In genomic region chr20:53677447-53678314, GRCh38 we compare ENCODE assay signal across 8 cellular contexts.
A peak's percentile ranks its signal among the peaks of the same experiment; 100 is the strongest.
DNase-seq lines count a peak whose midpoint lies in the region; ATAC-seq, FAIRE-seq and TF ChIP-seq lines count a peak whose summit lies in the region.

No MANE protein-coding gene starts in this region.

- no peak overlapping the region for H4K8ac ChIP-seq in H1 (ENCODE audit: extremely low read depth, insufficient read depth, low read length)
- no peak overlapping the region for H4K8ac ChIP-seq in neuronal stem cell (ENCODE audit: low read depth, low read length)

- H3K18ac ChIP-seq in H1 (ENCODE audit: extremely low read depth, low read length) (peak overlapping the region; percentile 26; the same call in 1 of the 2 replicates), neuronal stem cell (ENCODE audit: low read length) (peak overlapping the region; percentile 97)

- no peak overlapping the region for H2BK120ac ChIP-seq in H1 (replicated peaks; ENCODE audit: low read depth, low read length)
- H2BK120ac ChIP-seq in neuronal stem cell (ENCODE audit: low read depth, low read length), result no peak overlapping the region

- no peaks in the 10 kb centered on the region for H3K79me2 ChIP-seq in H1 (ENCODE audit: control insufficient read depth in 1 of 2, insufficient read depth in 2 of 2, low read length in 2 of 2)

- H3K27me3 ChIP-seq in H1 (replicated peaks in 1 of 4; ENCODE audit: control insufficient read depth in 3 of 4, extremely low read depth in 1 of 4, insufficient read depth in 3 of 4, low read length in 3 of 4), result no peaks in the 10 kb centered on the region
- H3K27me3 ChIP-seq in neuronal stem cell (ENCODE audit: control insufficient read depth in 3 of 3, insufficient read depth in 3 of 3, low read depth in 1 of 3, low read length in 3 of 3), result no peaks in the 10 kb centered on the region

- peak overlapping the region; percentile 68; the same call in 1 of the 2 replicates for H2BK12ac ChIP-seq in H1 (ENCODE audit: low read depth, low read length)
- peak overlapping the region; percentile 94 for H2BK12ac ChIP-seq in neuronal stem cell (ENCODE audit: low read length)

- no peaks in the 10 kb centered on the region for H4K20me1 ChIP-seq in H1 (replicated peaks in 1 of 2; ENCODE audit: control insufficient read depth in 1 of 2, insufficient read depth in 2 of 2, low read length in 2 of 2)

- H2BK5ac ChIP-seq in H1 (ENCODE audit: low read depth, low read length) (no peak overlapping the region; the same call in 1 of the 2 replicates), neuronal stem cell (ENCODE audit: low read length) (peak overlapping the region; percentile 66)

- no peaks in the 10 kb centered on the region for H3K27me3 Mint-ChIP-seq in effector memory CD8-positive, alpha-beta T cell
- H3K27me3 Mint-ChIP-seq in activated T-helper 17 cell treated with anti-CD3 and anti-CD28 coated beads, Interleukin-2, amount 50 U/mL, for 72 hours, result no peaks in the 10 kb centered on the region

- H4K91ac ChIP-seq in H1 (replicated peaks; ENCODE audit: insufficient read length, low read length) (peak overlapping the region; percentile 15), neuronal stem cell (ENCODE audit: low read depth, low read length, poor library complexity) (no peak overlapping the region)

- H2BK15ac ChIP-seq in H1 (ENCODE audit: low read length) (no peak overlapping the region), neuronal stem cell (ENCODE audit: low read length) (no peak overlapping the region)

- DNase-seq in GM12891 (ENCODE audit: insufficient read length, low spot score), result no peak
- DNase-seq in SIG-M5 treated with dmso at 0.1 percent for 504 hours (lab: John Stamatoyannopoulos, UW; ENCODE audit: unreplicated experiment), result peak; percentile 95
- DNase-seq in H1 (ENCODE audit: low read depth in 1 of 2, low spot score in 2 of 2), result no peak
- DNase-seq in neuronal stem cell (ENCODE audit: low spot score), result no peak
- no peak for DNase-seq in effector memory CD8-positive, alpha-beta T cell
- no peak for DNase-seq in NCI-H524 (lab: John Stamatoyannopoulos, UW)

- TF ChIP-seq EP300 in H1 (IDR thresholded peaks at IDR 0.05; ENCODE audit: borderline replicate concordance in 1 of 2, low read depth in 2 of 2, low read length in 2 of 2), result no peak

- peak overlapping the region; percentile 79 for H2AFZ ChIP-seq in H1 (ENCODE audit: low read length)
- H2AFZ ChIP-seq in neuronal stem cell (ENCODE audit: low read length), result peak overlapping the region; percentile 83

- H3K23me2 ChIP-seq in H1 (ENCODE audit: low read depth, low read length), result no peaks in the 10 kb centered on the region

- no peak overlapping the region for H3K27ac ChIP-seq in H1 (ENCODE audit: low read depth, low read length)
- peak overlapping the region; percentile 67 for H3K27ac ChIP-seq in neuronal stem cell (replicated peaks; ENCODE audit: low read length)

- no peak overlapping the region for H3K4me3 Mint-ChIP-seq in effector memory CD8-positive, alpha-beta T cell
- no peak overlapping the region for H3K4me3 Mint-ChIP-seq in activated T-helper 17 cell treated with anti-CD3 and anti-CD28 coated beads, Interleukin-2, amount 50 U/mL, for 72 hours

- 0 out of 4 replicates have a peak, but pooled peaks of 1 of the 2 experiments have one; percentile 0 for TF ChIP-seq RAD21 in H1 (IDR thresholded peaks at IDR 0.05 in 1 of 2, conservative IDR thresholded peaks at IDR 0.05 in 1 of 2; ENCODE audit: low read depth in 2 of 2, low read length in 2 of 2)

- H3K36me3 ChIP-seq in H1 (ENCODE audit: control insufficient read depth in 2 of 4, insufficient read depth in 4 of 4, low read length in 3 of 4) (no peaks in the 10 kb centered on the region), neuronal stem cell (replicated peaks in 1 of 2; ENCODE audit: control insufficient read depth in 2 of 2, insufficient read depth in 2 of 2, low read length in 2 of 2) (no peaks in the 10 kb centered on the region)

- H3K9me3 ChIP-seq in H1 (ENCODE audit: insufficient read depth in 2 of 2, low read depth in 1 of 2, low read length in 1 of 2), result no peaks in the 10 kb centered on the region
- H3K9me3 ChIP-seq in neuronal stem cell (replicated peaks in 1 of 2; ENCODE audit: control insufficient read depth in 2 of 2, insufficient read depth in 1 of 2, low read depth in 1 of 2, low read length in 2 of 2), result no peaks in the 10 kb centered on the region

- H3K4me2 ChIP-seq in H1 (ENCODE audit: insufficient read depth in 1 of 2, low read depth in 2 of 2, low read length in 2 of 2) (peak overlapping the region; percentile 4 to 24; a peak in 2 of 4 replicates), neuronal stem cell (ENCODE audit: insufficient read depth, low read length, poor library complexity, severe bottlenecking) (no peak overlapping the region)

- H3K23ac ChIP-seq in H1 (ENCODE audit: insufficient read length) (no peak overlapping the region), neuronal stem cell (ENCODE audit: low read depth, low read length, poor library complexity) (no peak overlapping the region)

- no peak overlapping the region for H4K5ac ChIP-seq in H1 (ENCODE audit: insufficient read length, low read depth, low read length)

- no peaks in the 10 kb centered on the region for H3K36me3 Mint-ChIP-seq in effector memory CD8-positive, alpha-beta T cell (ENCODE audit: insufficient read depth)
- H3K36me3 Mint-ChIP-seq in activated T-helper 17 cell treated with anti-CD3 and anti-CD28 coated beads, Interleukin-2, amount 50 U/mL, for 72 hours (ENCODE audit: low read depth), result no peaks in the 10 kb centered on the region

- TF ChIP-seq POLR2A in GM12891 (IDR thresholded peaks at IDR 0.05; ENCODE audit: low read depth, low read length), result no peak
- no peak for TF ChIP-seq POLR2A in H1 (IDR thresholded peaks at IDR 0.05; ENCODE audit: control extremely low read depth in 1 of 2, low read depth in 2 of 2, low read length in 2 of 2)
- TF ChIP-seq POLR2A in GM18505 (IDR thresholded peaks at IDR 0.05; ENCODE audit: borderline replicate concordance, extremely low read depth, insufficient read depth, insufficient read length), result no peak

- FAIRE-seq in GM12891 (lab: Jason Lieb, UNC) (peak; percentile 40), H1 (lab: Jason Lieb, UNC) (no peak)

- WGBS in H1 (ENCODE audit: extremely low coverage in 1 of 2, insufficient coverage in 1 of 2, insufficient read length in 1 of 2, insufficient replicate concordance in 2 of 2, low coverage in 1 of 2, low lambda C conversion rate in 2 of 2, missing lambda C conversion rate in 1 of 2), 2 experiments, result 56% methylated on average over 12 of the region's 12 CpGs; no CpG with 5 or more reads in 1 of the 2 experiments
- WGBS in neuronal stem cell (ENCODE audit: extremely low coverage in 2 of 2, insufficient read length in 2 of 2, insufficient replicate concordance in 1 of 2), 2 donors, result no CpG with 5 or more reads among the region's 12 CpGs

- peak overlapping the region; percentile 5 for H3K56ac ChIP-seq in H1 (replicated peaks; ENCODE audit: insufficient read length, low read depth, low read length)

- H3K4me3 ChIP-seq in H1 (ENCODE audit: extremely low read depth in 1 of 4, insufficient read depth in 2 of 4, low read depth in 3 of 4, low read length in 4 of 4) (peak overlapping the region in 1 of 4 experiments; percentile 9; a peak in 1 of 8 replicates), neuronal stem cell (ENCODE audit: low read length in 2 of 2) (no peak overlapping the region)

- no peak for TF ChIP-seq CTCF in H1 (IDR thresholded peaks at IDR 0.05; ENCODE audit: control extremely low read depth in 1 of 3, insufficient read depth in 1 of 3, low read depth in 1 of 3, low read length in 3 of 3)

- H3K4me1 ChIP-seq in H1 (replicated peaks in 1 of 4; ENCODE audit: control insufficient read depth in 3 of 4, insufficient read depth in 4 of 4, low read length in 3 of 4), result peaks cover 0 to 8% (median 5%) of the 10 kb centered on the region in 4 experiments; a peak in 6 of 7 replicates
- H3K4me1 ChIP-seq in neuronal stem cell (ENCODE audit: control insufficient read depth in 2 of 2, insufficient read depth in 1 of 2, low read depth in 1 of 2, low read length in 2 of 2), result peaks cover 10 to 23% of the 10 kb centered on the region in 2 donors

- H3K4me1 Mint-ChIP-seq in effector memory CD8-positive, alpha-beta T cell (ENCODE audit: low read depth in 2 of 2), result no peaks in the 10 kb centered on the region
- H3K4me1 Mint-ChIP-seq in activated T-helper 17 cell treated with anti-CD3 and anti-CD28 coated beads, Interleukin-2, amount 50 U/mL, for 72 hours, result peaks cover 5% of the 10 kb centered on the region

- CTCF ChIA-PET in H1 (lab: Charles Lee; ENCODE audit: partially characterized antibody), result interaction anchor here (0.8 kb wide), 1 partner anchor 120 kb away, joined by 3 read pairs; no protein-coding TSS in a partner anchor

- no peak overlapping the region for H2BK20ac ChIP-seq in H1 (ENCODE audit: low read length)

- H2AK5ac ChIP-seq in H1 (ENCODE audit: low read depth, low read length), result no peak overlapping the region
- H2AK5ac ChIP-seq in neuronal stem cell (ENCODE audit: low read depth, low read length), result no peak overlapping the region

- POLR2A ChIA-PET in H1 (lab: Charles Lee; ENCODE audit: partially characterized antibody), result interaction anchor here (0.6 kb wide), 2 partner anchors 51 to 116 kb away, joined by 3 read pairs; no protein-coding TSS in a partner anchor

- no peaks in the 10 kb centered on the region for H3K9me3 Mint-ChIP-seq in effector memory CD8-positive, alpha-beta T cell
- no peaks in the 10 kb centered on the region for H3K9me3 Mint-ChIP-seq in activated T-helper 17 cell treated with anti-CD3 and anti-CD28 coated beads, Interleukin-2, amount 50 U/mL, for 72 hours

- H3K27ac Mint-ChIP-seq in effector memory CD8-positive, alpha-beta T cell, result no peak overlapping the region
- H3K27ac Mint-ChIP-seq in activated T-helper 17 cell treated with anti-CD3 and anti-CD28 coated beads, Interleukin-2, amount 50 U/mL, for 72 hours, result no peak overlapping the region

- H3K79me1 ChIP-seq in H1 (ENCODE audit: low read depth, low read length) (no peaks in the 10 kb centered on the region), neuronal stem cell (ENCODE audit: low read depth, low read length) (no peaks in the 10 kb centered on the region)

- H3K14ac ChIP-seq in H1 (ENCODE audit: insufficient read length) (no peak overlapping the region), neuronal stem cell (ENCODE audit: low read length) (no peak overlapping the region)

- ATAC-seq in effector memory CD8-positive, alpha-beta T cell (replicated peaks), result no peak
- no peak for ATAC-seq in GM18505 (IDR thresholded peaks at IDR 0.05; ENCODE audit: unreplicated experiment)
- no peak for ATAC-seq in activated T-helper 17 cell treated with anti-CD3 and anti-CD28 coated beads, Interleukin-2, amount 50 U/mL, for 72 hours (replicated peaks)

- H3K4ac ChIP-seq in H1 (replicated peaks; ENCODE audit: insufficient read length, low read depth, low read length), result no peak overlapping the region
- no peak overlapping the region for H3K4ac ChIP-seq in neuronal stem cell (ENCODE audit: low read length)

- no peak overlapping the region for H3K9ac ChIP-seq in H1 (replicated peaks in 1 of 4; ENCODE audit: extremely low read depth in 1 of 4, low read depth in 3 of 4, low read length in 3 of 4)
- no peak overlapping the region for H3K9ac ChIP-seq in neuronal stem cell (ENCODE audit: low read depth, low read length, poor library complexity)

TF ChIP-seq in GM12891, 5 proteins besides CTCF, POLR2A, EP300 and RAD21 (continues in another document):
- 0 out of 2 replicates have a peak, but pooled peaks have one; percentile 32 for TF ChIP-seq TAF1 (IDR thresholded peaks at IDR 0.05; ENCODE audit: low read depth, low read length)
